ENCODE assay signal across 9 cellular contexts in the genomic region with DNA sequence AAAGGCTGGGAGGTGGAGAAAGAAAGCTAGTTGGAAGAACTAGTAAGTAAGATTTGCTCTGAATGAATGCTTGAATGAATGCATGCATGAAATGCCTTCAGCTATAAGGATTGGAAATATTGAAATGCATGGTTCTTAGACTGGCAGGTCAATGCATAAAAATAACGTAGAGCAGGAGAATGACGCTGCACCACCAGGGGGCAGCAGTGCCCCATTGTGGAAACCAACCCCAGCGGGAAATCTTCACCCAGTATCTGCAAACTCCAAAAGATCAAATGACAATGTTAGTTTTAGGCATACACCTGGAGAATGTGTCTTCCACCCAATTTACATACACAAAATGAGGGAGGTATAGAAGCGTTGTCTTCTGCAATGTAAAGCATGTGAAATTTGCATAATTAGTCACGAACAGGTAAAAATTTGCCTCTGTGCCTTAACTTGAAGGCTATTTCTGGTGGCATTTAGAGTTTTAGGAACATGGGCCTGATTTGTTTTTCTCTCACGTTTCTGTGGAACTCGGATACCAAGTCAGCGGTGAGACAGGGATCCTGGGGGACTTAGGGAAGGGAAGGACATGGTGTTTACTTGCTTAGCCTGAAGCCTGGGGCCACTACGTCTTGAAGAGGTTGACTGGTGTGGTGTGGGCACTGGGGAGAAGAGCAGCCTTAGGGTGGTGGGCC.
A peak's percentile ranks its signal among the peaks of the same experiment; 100 is the strongest.
DNase-seq lines count a peak whose midpoint lies in the region; ATAC-seq, FAIRE-seq and TF ChIP-seq lines count a peak whose summit lies in the region.
"Had no signal": no experiment of that assay in that cellular context is flagged by ENCODE, and none has a peak within 500 bp of the region (broad histone marks: within the 10 kb centered on the region; RNA-seq: fewer than 3 reads in every experiment).

No MANE protein-coding gene starts in this region.

- no peaks in the 10 kb centered on the region for H3K9me3 Mint-ChIP-seq in activated T-helper 17 cell treated with anti-CD3 and anti-CD28 coated beads, Interleukin-2, amount 50 U/mL, for 72 hours

- no peak overlapping the region for H3K27ac ChIP-seq in RWPE1
- no peak overlapping the region for H3K27ac ChIP-seq in aorta (ENCODE audit: low read depth in 1 of 2, low read length in 2 of 2)
- H3K27ac ChIP-seq: epithelial cell of prostate had no signal

- no peaks in the 10 kb centered on the region for H3K9me3 ChIP-seq in aorta (ENCODE audit: control insufficient read depth, low read length)

- H3K4me1 ChIP-seq in aorta (ENCODE audit: control insufficient read depth in 1 of 2, insufficient read depth in 2 of 2, low read length in 2 of 2): no peaks in the 10 kb centered on the region

- 23% methylated on average over 9 of the region's 9 CpGs for WGBS in aorta, 2 donors

- no peaks in the 10 kb centered on the region for H3K27me3 ChIP-seq in aorta (ENCODE audit: control insufficient read depth in 1 of 2, insufficient read depth in 2 of 2, low read length in 1 of 2)

- CTCF ChIA-PET in RWPE1 (lab: Yijun Ruan, JAX): interaction anchor here (0.5 to 1.2 kb wide), 11 partner anchors 9 to 1059 kb away, joined by 3 to 6 read pairs (median 3); partner anchors contain the start of gene KCNH1

- DNase-seq in DMS153 (lab: John Stamatoyannopoulos, UW): peak; percentile 62
- DNase-seq in Kasumi-1 (lab: John Stamatoyannopoulos, UW): peak; percentile 60 to 63
- peak; percentile 75 for DNase-seq in RWPE1 (ENCODE audit: low spot score)
- DNase-seq in frontal cortex (ENCODE audit: low spot score in 2 of 2): peak; percentile 24 to 54
- peak; percentile 88 for DNase-seq in posterior vena cava (ENCODE audit: low spot score)
- DNase-seq in aorta: peak; percentile 60 to 89

- H3K4me3 ChIP-seq in aorta (ENCODE audit: low read length in 2 of 2): no peak overlapping the region

- peak; percentile 95 for TF ChIP-seq CTCF in RWPE1 (conservative IDR thresholded peaks at IDR 0.05; ENCODE audit: low read depth)

- no peak for FAIRE-seq in frontal cortex (lab: Jason Lieb, UNC)

- no peaks in the 10 kb centered on the region for H3K4me1 Mint-ChIP-seq in activated T-helper 17 cell treated with anti-CD3 and anti-CD28 coated beads, Interleukin-2, amount 50 U/mL, for 72 hours

- H3K4me3 Mint-ChIP-seq in activated T-helper 17 cell treated with anti-CD3 and anti-CD28 coated beads, Interleukin-2, amount 50 U/mL, for 72 hours: no peak overlapping the region

- POLR2A ChIA-PET in RWPE1 (lab: Yijun Ruan, JAX; ENCODE audit: low non-redundant PET): no interaction called here

- H3K36me3 Mint-ChIP-seq in activated T-helper 17 cell treated with anti-CD3 and anti-CD28 coated beads, Interleukin-2, amount 50 U/mL, for 72 hours (ENCODE audit: low read depth): no peaks in the 10 kb centered on the region

- peak; percentile 63 for ATAC-seq in GM21576 (IDR thresholded peaks at IDR 0.05; ENCODE audit: unreplicated experiment)
- peak; percentile 73 for ATAC-seq in activated T-helper 17 cell treated with anti-CD3 and anti-CD28 coated beads, Interleukin-2, amount 50 U/mL, for 72 hours (replicated peaks)
- peak; percentile 74 for ATAC-seq in aorta (ENCODE audit: low FRiP score)

- intact Hi-C loops in posterior vena cava (cut with DNase I) (no loop called here), aorta (cut with DNase I) (loop anchor here (2.0 to 10.0 kb wide), 3 partner anchors 203 to 727 kb away; partner anchors contain the start of gene KCNH1 (in 2 of the 2))

- H3K36me3 ChIP-seq in aorta (ENCODE audit: control insufficient read depth in 1 of 2, insufficient read depth in 2 of 2, low read length in 1 of 2): no peaks in the 10 kb centered on the region

- H3K27me3 Mint-ChIP-seq in activated T-helper 17 cell treated with anti-CD3 and anti-CD28 coated beads, Interleukin-2, amount 50 U/mL, for 72 hours: no peaks in the 10 kb centered on the region

- H3K27ac Mint-ChIP-seq in activated T-helper 17 cell treated with anti-CD3 and anti-CD28 coated beads, Interleukin-2, amount 50 U/mL, for 72 hours: no peak overlapping the region

Comparison
In these comparisons a context has a peak if more than half of its experiments do, and no peak if none do; other contexts are left out.
1. intact Hi-C loops: an anchor here in aorta (2.0 to 10.0 kb wide); none called in posterior vena cava.